24 cellular contexts compared by ENCODE assay signal in genomic region chr18:7482342-7482741, GRCh38.
DNase-seq lines count a peak whose midpoint lies in the region; FAIRE-seq and TF ChIP-seq lines count a peak whose summit lies in the region.
"Had no signal": no experiment of that assay in that cellular context is flagged by ENCODE, and none has a peak within 500 bp of the region (broad histone marks: within the 10 kb centered on the region; RNA-seq: fewer than 3 reads in every experiment).

No MANE protein-coding gene starts in this region.

- no peak overlapping the region for H3K4me2 ChIP-seq in smooth muscle cell

- no peaks in the 10 kb centered on the region for H4K20me1 ChIP-seq in smooth muscle cell (ENCODE audit: low read depth)

- H3K4me1 ChIP-seq in smooth muscle cell (ENCODE audit: low read depth), result no peaks in the 10 kb centered on the region
- H3K4me1 ChIP-seq: Peyer's patch, SJCRH30, suprapubic skin had no signal

- H3F3A ChIP-seq in smooth muscle cell (ENCODE audit: low read depth), result no peaks in the 10 kb centered on the region

- no peak overlapping the region for H3K4me3 ChIP-seq in smooth muscle cell
- H3K4me3 ChIP-seq: ovary, Peyer's patch, SJCRH30, suprapubic skin had no signal

- H3K79me2 ChIP-seq in smooth muscle cell (ENCODE audit: low read depth), result no peaks in the 10 kb centered on the region

- no peaks in the 10 kb centered on the region for H3K9me3 ChIP-seq in smooth muscle cell (replicated peaks; ENCODE audit: low read depth)
- H3K9me3 ChIP-seq: ovary, Peyer's patch, SJCRH30, suprapubic skin had no signal

- no peak for TF ChIP-seq CTCF in smooth muscle cell (IDR thresholded peaks at IDR 0.05; ENCODE audit: borderline replicate concordance, insufficient read depth, poor library complexity, severe bottlenecking)

- FAIRE-seq in GM12892 (lab: Jason Lieb, UNC), result no peak
- FAIRE-seq: colon, GM12891, H1 had no signal

- H2AFZ ChIP-seq in smooth muscle cell (ENCODE audit: low read depth), result peak overlapping the region; percentile 47

- no peak overlapping the region for H3K27ac ChIP-seq in smooth muscle cell (ENCODE audit: low read depth)
- H3K27ac ChIP-seq: ovary, Peyer's patch, SJCRH30 had no signal

- peak; percentile 1 for DNase-seq in HS-5 (ENCODE audit: low read depth)
- peak; percentile 31 for DNase-seq in amniotic epithelial cell (ENCODE audit: low read depth)
- DNase-seq in inferior parietal cortex (ENCODE audit: extremely low spot score), result peak; percentile 22
- no peak for DNase-seq in smooth muscle cell (lab: John Stamatoyannopoulos, UW; ENCODE audit: unreplicated experiment)
- no peak for DNase-seq in GM12892 (ENCODE audit: insufficient read length)
- DNase-seq in stimulated activated naive CD4-positive, alpha-beta T cell (lab: John Stamatoyannopoulos, UW), result no peak
- DNase-seq in mesenteric fat pad (ENCODE audit: low spot score), result no peak
- DNase-seq: activated naive CD4-positive, alpha-beta T cell treated with anti-CD3 and anti-CD28 coated beads, Interleukin-2, amount 10 ng/mL, durations not matched to agents 7 days and 5 days; activated T-cell treated with anti-CD3 and anti-CD28 coated beads, Interleukin-2, amount 50 U/mL, for 72 hours; amygdala; effector memory CD4-positive, alpha-beta T cell; islet precursor cell; NCI-H1092 treated with DMSO at 0.1 percent for 48 hours; NCI-H187 treated with DMSO at 0.1 percent for 48 hours; NCI-H526; ovary; Peyer's patch; right cardiac atrium; SJCRH30; stimulated activated CD4-positive, alpha-beta T cell treated with anti-CD3 and anti-CD28 coated beads, Interleukin-2, amount 100 ng/mL, for 48 hours had no signal

- H3K27me3 ChIP-seq in smooth muscle cell (ENCODE audit: low read depth), result no peaks in the 10 kb centered on the region
- H3K27me3 ChIP-seq: ovary, Peyer's patch, SJCRH30, suprapubic skin had no signal

- H3K9ac ChIP-seq in smooth muscle cell (ENCODE audit: low read depth), result no peak overlapping the region

- H3K36me3 ChIP-seq in smooth muscle cell (ENCODE audit: low read depth), result no peaks in the 10 kb centered on the region
- H3K36me3 ChIP-seq: ovary, Peyer's patch, SJCRH30, suprapubic skin had no signal

- TF ChIP-seq POLR2A in GM12892 (IDR thresholded peaks at IDR 0.05; ENCODE audit: low read depth, low read length), result no peak

Comparison
In these comparisons a context has a peak if more than half of its experiments do, and no peak if none do; other contexts are left out.
1. DNase-seq: peak in HS-5 (single experiment), amniotic epithelial cell (single experiment) and inferior parietal cortex (single experiment); none in smooth muscle cell (single experiment), GM12892 (single experiment), stimulated activated naive CD4-positive, alpha-beta T cell (0 of 6) and mesenteric fat pad (single experiment).